In genomic region chr15:34753236-34753894, GRCh38 we compare ENCODE assay signal across 1 cellular context.
TF ChIP-seq lines count a peak whose summit lies in the region.

No MANE protein-coding gene starts in this region.

TF ChIP-seq in H1, 55 proteins besides CTCF, POLR2A, EP300 and RAD21:
- peak; percentile 40; the same call in 1 of the 2 replicates for TF ChIP-seq MAX (IDR thresholded peaks at IDR 0.05)
- peak; percentile 23 for TF ChIP-seq KDM4A (IDR thresholded peaks at IDR 0.05; ENCODE audit: low read depth, low read length, severe bottlenecking)
- peak; percentile 62 for TF ChIP-seq CREB1 (IDR thresholded peaks at IDR 0.05)
- no peak for TF ChIP-seq GTF2F1 (IDR thresholded peaks at IDR 0.05; ENCODE audit: borderline replicate concordance, low read depth, low read length)
- no peak for TF ChIP-seq KDM5A (IDR thresholded peaks at IDR 0.05; ENCODE audit: low read length)
- TF ChIP-seq CHD2 (IDR thresholded peaks at IDR 0.05; ENCODE audit: low read length), result no peak
- TF ChIP-seq BRCA1 (IDR thresholded peaks at IDR 0.05; ENCODE audit: low read depth, low read length), result no peak
- TF ChIP-seq RXRA (IDR thresholded peaks at IDR 0.05; ENCODE audit: insufficient read depth, low read depth, low read length), result no peak
- TF ChIP-seq TCF12 (IDR thresholded peaks at IDR 0.05; ENCODE audit: low read depth, low read length), result no peak
- TF ChIP-seq EZH2 (IDR thresholded peaks at IDR 0.05; ENCODE audit: low read depth, low read length, severe bottlenecking), result no peak
- no peak for TF ChIP-seq HDAC6 (IDR thresholded peaks at IDR 0.05; ENCODE audit: low read depth, low read length)
- TF ChIP-seq HDAC2 (IDR thresholded peaks at IDR 0.05; ENCODE audit: borderline replicate concordance in 1 of 2, low read depth in 2 of 2, low read length in 2 of 2), result peak in 1 of 2 experiments; percentile 58; a peak in 2 of 4 replicates
- no peak for TF ChIP-seq PHF8 (conservative IDR thresholded peaks at IDR 0.05; ENCODE audit: low read depth, low read length)
- peak; percentile 95 for TF ChIP-seq SAP30 (IDR thresholded peaks at IDR 0.05; ENCODE audit: insufficient read depth, insufficient replicate concordance, low read length)
- TF ChIP-seq NRF1 (IDR thresholded peaks at IDR 0.05; ENCODE audit: low read depth, low read length), result no peak
- TF ChIP-seq TAF7 (optimal IDR thresholded peaks at IDR 0.05; ENCODE audit: borderline replicate concordance, low read depth, low read length), result no peak
- TF ChIP-seq SIN3A (conservative IDR thresholded peaks at IDR 0.05 in 1 of 2, IDR thresholded peaks at IDR 0.05 in 1 of 2; ENCODE audit: low read depth in 1 of 2, low read length in 2 of 2), result peak; percentile 98 to 99
- TF ChIP-seq BCL11A (IDR thresholded peaks at IDR 0.05; ENCODE audit: low read depth in 2 of 2, low read length in 2 of 2), result no peak
- no peak for TF ChIP-seq SP1 (IDR thresholded peaks at IDR 0.05; ENCODE audit: low read depth, low read length)
- no peak for TF ChIP-seq JUND (IDR thresholded peaks at IDR 0.05; ENCODE audit: low read length)
- TF ChIP-seq CHD7 (IDR thresholded peaks at IDR 0.05; ENCODE audit: insufficient replicate concordance, low read length), result no peak
- peak; percentile 18; the same call in 1 of the 2 replicates for TF ChIP-seq TBP (IDR thresholded peaks at IDR 0.05; ENCODE audit: low read depth, low read length)
